ENCODE assay signal across 23 cellular contexts in genomic region chr14:56562883-56563282, GRCh38.
"Had no signal": no experiment of that assay in that cellular context is flagged by ENCODE, and none has a peak within 500 bp of the region (broad histone marks: within the 10 kb centered on the region; RNA-seq: fewer than 3 reads in every experiment).

No MANE protein-coding gene starts in this region.

- FAIRE-seq: astrocyte, TTC549 had no signal

- H3K27ac ChIP-seq: cardiac muscle cell, VCaP had no signal

- DNase-seq: activated CD4-positive, alpha-beta memory T cell treated with anti-CD3 and anti-CD28 coated beads for 36 hours; activated CD4-positive, alpha-beta T cell treated with anti-CD3 and anti-CD28 coated beads, Interleukin-2, amount 10 ng/mL, durations not matched to agents 7 days and 5 days; activated CD4-positive, CD25-positive, alpha-beta regulatory T cell; activated CD8-positive, alpha-beta memory T cell treated with anti-CD3 and anti-CD28 coated beads for 24 hours; activated effector memory CD4-positive, alpha-beta T cell treated with anti-CD3 and anti-CD28 coated beads, Interleukin-2, amount 50 U/mL, for 16 hours; activated naive CD4-positive, alpha-beta T cell treated with Interleukin-2 at 50 U/mL for 16 hours; activated T-cell treated with anti-CD3 and anti-CD28 coated beads, Interleukin-2, amount 50 U/mL, for 4 hours; amygdala; NCI-H1092; NCI-H1417; NCI-H1930; NCI-H2107; NCI-H2171 treated with DMSO at 0.1 percent for 48 hours; NCI-H226; NCI-H526; NCI-H82; SHP77; T-helper 9 cell had no signal

- H3K4me3 ChIP-seq: cardiac muscle cell had no signal

- ATAC-seq: activated T-cell treated with anti-CD3 and anti-CD28 coated beads, Interleukin-2, amount 50 U/mL, for 4 hours; Panc1 had no signal

- H3K27me3 ChIP-seq: cardiac muscle cell had no signal

- H3K36me3 ChIP-seq: cardiac muscle cell had no signal
